In genomic region chr5:115262066-115262404, GRCh38 we compare ENCODE assay signal across 8 cellular contexts. TPM values are rescaled to one million over a fixed set of nuclear protein-coding genes. Genes with fewer than 3 reads are reported as not detected.
DNase-seq lines count a peak whose midpoint lies in the region; ATAC-seq and TF ChIP-seq lines count a peak whose summit lies in the region.

No MANE protein-coding gene starts in this region.

- H3K4ac ChIP-seq in neuronal stem cell (ENCODE audit: low read length) = no peak overlapping the region

- peak overlapping the region; percentile 95 for H2AFZ ChIP-seq in neuronal stem cell (ENCODE audit: low read length)

- no peaks in the 10 kb centered on the region for H3K27me3 ChIP-seq in neuronal stem cell (ENCODE audit: control insufficient read depth in 3 of 3, insufficient read depth in 3 of 3, low read depth in 1 of 3, low read length in 3 of 3)

- no peak overlapping the region for H2AK5ac ChIP-seq in neuronal stem cell (ENCODE audit: low read depth, low read length)

- no peak overlapping the region for H3K18ac ChIP-seq in neuronal stem cell (ENCODE audit: low read length)

- no peak for TF ChIP-seq CTCF in fibroblast of mammary gland (conservative IDR thresholded peaks at IDR 0.05; ENCODE audit: control insufficient read depth, insufficient read depth, low read depth, low read length)

- H2BK12ac ChIP-seq in neuronal stem cell (ENCODE audit: low read length) = no peak overlapping the region

- peaks cover 4 to 11% of the 10 kb centered on the region in 2 donors for H3K36me3 ChIP-seq in neuronal stem cell (replicated peaks in 1 of 2; ENCODE audit: control insufficient read depth in 2 of 2, insufficient read depth in 2 of 2, low read length in 2 of 2)

- DNase-seq in AG20443 (ENCODE audit: low spot score) (peak; percentile 28), fibroblast of mammary gland (ENCODE audit: low read depth) (no peak), neuronal stem cell (ENCODE audit: low spot score) (no peak), midbrain (lab: John Stamatoyannopoulos, UW) (no peak), medulla oblongata (ENCODE audit: extremely low spot score) (no peak)

- H3K4me1 ChIP-seq in neuronal stem cell (ENCODE audit: control insufficient read depth in 2 of 2, insufficient read depth in 1 of 2, low read depth in 1 of 2, low read length in 2 of 2) = peaks cover 0 to 6% of the 10 kb centered on the region in 2 donors

- no peak overlapping the region for H3K23ac ChIP-seq in neuronal stem cell (ENCODE audit: low read depth, low read length, poor library complexity)

- no peak overlapping the region for H2BK5ac ChIP-seq in neuronal stem cell (ENCODE audit: low read length)

- H4K91ac ChIP-seq in neuronal stem cell (ENCODE audit: low read depth, low read length, poor library complexity) = no peak overlapping the region

- H3K14ac ChIP-seq in neuronal stem cell (ENCODE audit: low read length) = no peak overlapping the region

- H3K27ac ChIP-seq in neuronal stem cell (replicated peaks; ENCODE audit: low read length) = no peak overlapping the region

- no peak overlapping the region for H2BK120ac ChIP-seq in neuronal stem cell (ENCODE audit: low read depth, low read length)

- WGBS in neuronal stem cell (ENCODE audit: extremely low coverage in 2 of 2, insufficient read length in 2 of 2, insufficient replicate concordance in 1 of 2), 2 donors = no CpG with 5 or more reads among the region's 9 CpGs

- ATAC-seq in GM18909 (IDR thresholded peaks at IDR 0.05; ENCODE audit: poor library complexity, unreplicated experiment) (peak; percentile 50), HG03097 (IDR thresholded peaks at IDR 0.05; ENCODE audit: low FRiP score, unreplicated experiment) (peak; percentile 33), SK-N-SH treated with all-trans-retinoic acid at 6 μM for 48 hours (peak; percentile 61)

- H3K4me2 ChIP-seq in neuronal stem cell (ENCODE audit: insufficient read depth, low read length, poor library complexity, severe bottlenecking) = peak overlapping the region; percentile 79

- H4K8ac ChIP-seq in neuronal stem cell (ENCODE audit: low read depth, low read length) = no peak overlapping the region

- no peak overlapping the region for H3K9ac ChIP-seq in neuronal stem cell (ENCODE audit: low read depth, low read length, poor library complexity)

- H3K4me3 ChIP-seq in fibroblast of mammary gland (ENCODE audit: control insufficient read depth, low read depth, low read length) (peak overlapping the region; percentile 92), neuronal stem cell (ENCODE audit: low read length in 2 of 2) (peak overlapping the region; percentile 90 to 93)

- no peaks in the 10 kb centered on the region for H3K79me1 ChIP-seq in neuronal stem cell (ENCODE audit: low read depth, low read length)

- no peaks in the 10 kb centered on the region for H3K9me3 ChIP-seq in neuronal stem cell (replicated peaks in 1 of 2; ENCODE audit: control insufficient read depth in 2 of 2, insufficient read depth in 1 of 2, low read depth in 1 of 2, low read length in 2 of 2)

- H2BK15ac ChIP-seq in neuronal stem cell (ENCODE audit: low read length) = no peak overlapping the region

TF ChIP-seq in SK-N-SH treated with all-trans-retinoic acid at 6 μM for 48 hours, 23 proteins besides CTCF, POLR2A, EP300 and RAD21:
- TF ChIP-seq ZNF565 (CRISPR knock-in tag; conservative IDR thresholded peaks at IDR 0.05; ENCODE audit: low read depth) (no peak), PPARA (CRISPR knock-in tag; IDR thresholded peaks at IDR 0.05; ENCODE audit: borderline replicate concordance) (no peak)
TF ChIP-seq in SK-N-SH treated with all-trans-retinoic acid at 6 μM for 48 hours: peak in this region for 0.

RNA-seq across cellular contexts. Expression of gene PGGT1B, which starts 0.6 kb away (rescaled TPM):
- 7.3 TPM for polyA plus RNA-seq in neuronal stem cell (2013, experiment 1 of 2)
- 6.8 TPM for polyA plus RNA-seq in neuronal stem cell (2013, experiment 2 of 2)

RNA-seq across cellular contexts. Expression of gene CCDC112, which starts 34.4 kb away (rescaled TPM):
- 40.0 TPM for polyA plus RNA-seq in neuronal stem cell (2013, experiment 1 of 2)
- 42.4 TPM for polyA plus RNA-seq in neuronal stem cell (2013, experiment 2 of 2)
